Comparison of ENCODE assay signal across 27 cellular contexts in the genomic region with DNA sequence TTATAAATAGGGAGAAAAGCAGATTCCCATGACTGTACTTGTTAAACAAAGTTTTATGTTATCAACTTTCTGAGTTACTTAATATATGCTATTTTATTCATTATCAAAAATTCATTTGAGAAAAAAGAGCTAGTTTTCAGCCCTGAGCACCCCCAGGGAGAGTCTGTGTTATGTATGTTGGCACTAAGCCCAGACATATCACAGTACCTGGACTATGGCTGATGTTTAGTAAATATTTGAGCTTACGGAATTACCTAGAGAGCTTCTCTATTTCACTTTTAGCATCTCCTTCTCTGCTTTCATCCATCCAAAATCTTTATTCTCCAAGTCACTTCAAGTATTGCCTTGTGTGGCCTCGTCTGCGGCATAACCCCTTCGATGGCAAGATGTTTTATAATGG.
DNase-seq lines count a peak whose midpoint lies in the region; ATAC-seq and TF ChIP-seq lines count a peak whose summit lies in the region.
"Had no signal": no experiment of that assay in that cellular context is flagged by ENCODE, and none has a peak within 500 bp of the region (broad histone marks: within the 10 kb centered on the region; RNA-seq: fewer than 3 reads in every experiment).

No MANE protein-coding gene starts in this region.

- H3K36me3 ChIP-seq in right lobe of liver, result no peaks in the 10 kb centered on the region
- H3K36me3 ChIP-seq in esophagus squamous epithelium, result no peaks in the 10 kb centered on the region
- H3K36me3 ChIP-seq: BLaER1, brain microvascular endothelial cell, sigmoid colon had no signal

- TF ChIP-seq POLR2A in right lobe of liver (IDR thresholded peaks at IDR 0.05) (no peak), esophagus squamous epithelium (IDR thresholded peaks at IDR 0.05) (no peak)

- TF ChIP-seq CTCF in right lobe of liver (IDR thresholded peaks at IDR 0.05) (no peak), esophagus squamous epithelium (IDR thresholded peaks at IDR 0.05) (no peak), osteocyte (IDR thresholded peaks at IDR 0.05) (no peak)

- no peaks in the 10 kb centered on the region for H3K9me3 ChIP-seq in right lobe of liver
- no peaks in the 10 kb centered on the region for H3K9me3 ChIP-seq in esophagus squamous epithelium
- H3K9me3 ChIP-seq: BLaER1, sigmoid colon, SK-N-SH, testis had no signal

- peaks cover 1% of the 10 kb centered on the region for H3K4me1 Mint-ChIP-seq in osteocyte (ENCODE audit: unreplicated experiment)
- H3K4me1 Mint-ChIP-seq: activated naive CD4-positive, alpha-beta T cell treated with anti-CD3 and anti-CD28 coated beads, Interleukin-2, amount 10 ng/mL, durations not matched to agents 7 days and 5 days had no signal

- H3K4me3 Mint-ChIP-seq in osteocyte (ENCODE audit: unreplicated experiment), result no peak overlapping the region
- H3K4me3 Mint-ChIP-seq: activated naive CD4-positive, alpha-beta T cell treated with anti-CD3 and anti-CD28 coated beads, Interleukin-2, amount 10 ng/mL, durations not matched to agents 7 days and 5 days; activated T-helper 1 cell treated with anti-CD3 and anti-CD28 coated beads, Interleukin-12 subunit alpha, Interleukin-12 subunit beta, Interleukin-2, Interleukin-4 antibody, amounts not matched to agents 30 ng/mL and 10 ng/mL and 1 ng/mL, durations not matched to agents 14 hours and 24 hours and 36 hours; GM23338; T-helper 1 cell treated with Interleukin-12 subunit alpha and Interleukin-12 subunit beta and Interleukin-4 antibody, amounts not matched to agents 30 μg/mL and 1 μg/mL, for 36 hours had no signal

- no peaks in the 10 kb centered on the region for H3K36me3 Mint-ChIP-seq in osteocyte (ENCODE audit: unreplicated experiment)
- H3K36me3 Mint-ChIP-seq: activated naive CD4-positive, alpha-beta T cell treated with anti-CD3 and anti-CD28 coated beads, Interleukin-2, amount 10 ng/mL, durations not matched to agents 7 days and 5 days had no signal

- ATAC-seq in right lobe of liver, result peak in 3 of 4 donors; percentile 32 to 88 (median 67)
- ATAC-seq: GM23338; stimulated activated naive CD8-positive, alpha-beta T cell treated with anti-CD3 and anti-CD28 coated beads, Interleukin-15, Interleukin-2, amounts not matched to agents 100 U/mL and 50 U/mL, for 24 hours had no signal

- H3K9me3 Mint-ChIP-seq in osteocyte (ENCODE audit: unreplicated experiment), result peaks cover 5% of the 10 kb centered on the region
- H3K9me3 Mint-ChIP-seq: activated naive CD4-positive, alpha-beta T cell treated with anti-CD3 and anti-CD28 coated beads, Interleukin-2, amount 10 ng/mL, durations not matched to agents 7 days and 5 days; activated T-helper 1 cell treated with anti-CD3 and anti-CD28 coated beads, Interleukin-12 subunit alpha, Interleukin-12 subunit beta, Interleukin-2, Interleukin-4 antibody, amounts not matched to agents 30 ng/mL and 10 ng/mL and 1 ng/mL, durations not matched to agents 14 hours and 24 hours and 36 hours; T-helper 1 cell treated with Interleukin-12 subunit alpha and Interleukin-12 subunit beta and Interleukin-4 antibody, amounts not matched to agents 30 μg/mL and 1 μg/mL, for 36 hours had no signal

- H3K4me1 ChIP-seq in right lobe of liver, result no peaks in the 10 kb centered on the region
- no peaks in the 10 kb centered on the region for H3K4me1 ChIP-seq in esophagus squamous epithelium
- H3K4me1 ChIP-seq: BLaER1, sigmoid colon had no signal

- no peaks in the 10 kb centered on the region for H3K27me3 ChIP-seq in right lobe of liver
- no peaks in the 10 kb centered on the region for H3K27me3 ChIP-seq in esophagus squamous epithelium
- H3K27me3 ChIP-seq: BLaER1, brain microvascular endothelial cell, sigmoid colon, testis had no signal

- H3K27ac ChIP-seq in right lobe of liver (no peak overlapping the region), esophagus squamous epithelium (no peak overlapping the region)
- H3K27ac ChIP-seq: BLaER1, brain microvascular endothelial cell, HL-60, sigmoid colon, testis had no signal

- H3K4me3 ChIP-seq in right lobe of liver (no peak overlapping the region), esophagus squamous epithelium (no peak overlapping the region)
- H3K4me3 ChIP-seq: BLaER1, GM23338, sigmoid colon, testis had no signal

- WGBS in right lobe of liver (ENCODE audit: insufficient coverage, low coverage, low lambda C conversion rate, missing lambda C conversion rate), result 36% methylated on average over 4 of the region's 4 CpGs
- 59 to 64% methylated on average over 4 of the region's 4 CpGs for WGBS in esophagus squamous epithelium, 2 donors

- peak; percentile 4 for DNase-seq in DMS79 treated with DMSO at 0.1 percent for 48 hours (lab: John Stamatoyannopoulos, UW)
- DNase-seq in NCI-H2081 (lab: John Stamatoyannopoulos, UW), result peak; percentile 64 to 82
- peak; percentile 62 for DNase-seq in NCI-H748 (lab: John Stamatoyannopoulos, UW; ENCODE audit: unreplicated experiment)
- no peak for DNase-seq in right lobe of liver
- DNase-seq in esophagus squamous epithelium (lab: John Stamatoyannopoulos, UW), result no peak
- no peak for DNase-seq in osteocyte (ENCODE audit: extremely low spot score, unreplicated experiment)
- no peak for DNase-seq in activated CD8-positive, alpha-beta memory T cell treated with anti-CD3 and anti-CD28 coated beads, Interleukin-2, amount 50 U/mL, for 48 hours
- no peak for DNase-seq in dermis blood vessel endothelial cell
- DNase-seq: activated CD4-positive, alpha-beta T cell treated with anti-CD3 and anti-CD28 coated beads, Interleukin-2, amount 50 U/mL, for 48 hours; activated naive CD4-positive, alpha-beta T cell treated with anti-CD3 and anti-CD28 coated beads, Interleukin-2, amount 10 ng/mL, durations not matched to agents 7 days and 5 days; brain microvascular endothelial cell; effector memory CD4-positive, alpha-beta T cell; erythroblast; Karpas-422; NCI-H187; NCI-H524 treated with DMSO at 0.1 percent for 48 hours; posterior cingulate gyrus; sigmoid colon; SK-N-SH; stimulated activated CD4-positive, alpha-beta T cell treated with anti-CD3 and anti-CD28 coated beads, Interleukin-15, amount 100 ng/mL, for 24 hours; stimulated activated naive CD8-positive, alpha-beta T cell treated with anti-CD3 and anti-CD28 coated beads, Interleukin-15, Interleukin-2, amounts not matched to agents 100 U/mL and 50 U/mL, for 24 hours; testis had no signal

- H3K27ac Mint-ChIP-seq in osteocyte (ENCODE audit: unreplicated experiment), result no peak overlapping the region
- H3K27ac Mint-ChIP-seq: activated naive CD4-positive, alpha-beta T cell treated with anti-CD3 and anti-CD28 coated beads, Interleukin-2, amount 10 ng/mL, durations not matched to agents 7 days and 5 days; activated T-helper 1 cell treated with anti-CD3 and anti-CD28 coated beads, Interleukin-12 subunit alpha, Interleukin-12 subunit beta, Interleukin-2, Interleukin-4 antibody, amounts not matched to agents 30 ng/mL and 10 ng/mL and 1 ng/mL, durations not matched to agents 14 hours and 24 hours and 36 hours; GM23338; T-helper 1 cell treated with Interleukin-12 subunit alpha and Interleukin-12 subunit beta and Interleukin-4 antibody, amounts not matched to agents 30 μg/mL and 1 μg/mL, for 36 hours had no signal

- intact Hi-C loops in right lobe of liver (cut with DNase I), result no loop called here
- intact Hi-C loops in esophagus squamous epithelium (cut with DNase I), result no loop called here

- H3K27me3 Mint-ChIP-seq in osteocyte (ENCODE audit: unreplicated experiment), result peaks cover 32% of the 10 kb centered on the region
- H3K27me3 Mint-ChIP-seq: activated naive CD4-positive, alpha-beta T cell treated with anti-CD3 and anti-CD28 coated beads, Interleukin-2, amount 10 ng/mL, durations not matched to agents 7 days and 5 days had no signal

Comparison
In these comparisons a context has a peak if more than half of its experiments do, and no peak if none do; other contexts are left out.
1. DNase-seq: peak in DMS79 treated with DMSO at 0.1 percent for 48 hours (single experiment), NCI-H2081 (2 of 2) and NCI-H748 (single experiment); none in right lobe of liver (0 of 3), esophagus squamous epithelium (single experiment), osteocyte (single experiment), activated CD8-positive, alpha-beta memory T cell treated with anti-CD3 and anti-CD28 coated beads, Interleukin-2, amount 50 U/mL, for 48 hours (single experiment) and dermis blood vessel endothelial cell (single experiment).